In genomic region chr9:137112564-137113384, GRCh38 we compare ENCODE assay signal across 15 cellular contexts. TPM values are rescaled to one million over a fixed set of nuclear protein-coding genes. Genes with fewer than 3 reads are reported as not detected.
A peak's percentile ranks its signal among the peaks of the same experiment; 100 is the strongest.
DNase-seq lines count a peak whose midpoint lies in the region; ATAC-seq and TF ChIP-seq lines count a peak whose summit lies in the region.
"Had no signal": no experiment of that assay in that cellular context is flagged by ENCODE, and none has a peak within 500 bp of the region (broad histone marks: within the 10 kb centered on the region; RNA-seq: fewer than 3 reads in every experiment).

No MANE protein-coding gene starts in this region.

- H3K9me3 ChIP-seq in HCT116 (ENCODE audit: control insufficient read depth in 1 of 2, insufficient read depth in 1 of 2, low read depth in 1 of 2, low read length in 2 of 2) (no peaks in the 10 kb centered on the region), osteoblast (ENCODE audit: low read depth, low read length) (no peaks in the 10 kb centered on the region)
- H3K9me3 ChIP-seq: ascending aorta, gastroesophageal sphincter, ovary had no signal

- CTCF ChIA-PET in HCT116 (lab: Charles Lee): interaction anchor here (1.2 kb wide), 1 partner anchor 124 kb away, joined by 4 read pairs; no protein-coding TSS in a partner anchor

- H3K27ac ChIP-seq in HCT116 (ENCODE audit: low read depth, low read length): peak overlapping the region; percentile 55; the same call in 1 of the 2 replicates
- H3K27ac ChIP-seq in osteoblast (ENCODE audit: low read depth, low read length): no peak overlapping the region
- H3K27ac ChIP-seq: ascending aorta, ovary had no signal

- DNase-seq in activated T-cell treated with anti-CD3 and anti-CD28 coated beads, Interleukin-2, amount 50 U/mL, for 72 hours: no peak
- no peak for DNase-seq in activated T-cell treated with anti-CD3 and anti-CD28 coated beads for 4 hours
- no peak for DNase-seq in HCT116 (ENCODE audit: low read depth, low spot score)
- no peak for DNase-seq in activated naive CD8-positive, alpha-beta T cell treated with anti-CD3 and anti-CD28 coated beads for 36 hours
- peak; percentile 68 for DNase-seq in osteoblast (ENCODE audit: insufficient read length, low spot score, missing footprints)
- DNase-seq in NCI-H510A (lab: John Stamatoyannopoulos, UW): no peak
- DNase-seq in NK-92 (lab: John Stamatoyannopoulos, UW; ENCODE audit: unreplicated experiment): no peak
- DNase-seq: effector CD8-positive, alpha-beta T cell; KG1; NCI-H187 treated with DMSO at 0.1 percent for 48 hours; NK-92 treated with Interleukin-12 subunit alpha and Interleukin-12 subunit beta, amount 100 ng/mL, for 24 hours had no signal

- H3K4me1 ChIP-seq in HCT116 (ENCODE audit: control insufficient read depth in 1 of 2, insufficient read depth in 2 of 2, low read length in 2 of 2) (peaks cover 4 to 19% of the 10 kb centered on the region in 2 experiments), osteoblast (ENCODE audit: insufficient read depth, low read length) (no peaks in the 10 kb centered on the region)

- TF ChIP-seq CTCF in HCT116 (IDR thresholded peaks at IDR 0.05 in 2 of 3, conservative IDR thresholded peaks at IDR 0.05 in 1 of 3; ENCODE audit: borderline replicate concordance in 1 of 3, insufficient read depth in 1 of 3, low read depth in 2 of 3, low read length in 2 of 3) (no peak), osteoblast (IDR thresholded peaks at IDR 0.05; ENCODE audit: extremely low read depth, low read depth, low read length) (no peak)

- no peak for TF ChIP-seq RAD21 in HCT116 (IDR thresholded peaks at IDR 0.05; ENCODE audit: low read depth)

- H3K9me3 Mint-ChIP-seq in activated T-cell treated with anti-CD3 and anti-CD28 coated beads, Interleukin-2, amount 50 U/mL, for 72 hours: no peaks in the 10 kb centered on the region
- no peaks in the 10 kb centered on the region for H3K9me3 Mint-ChIP-seq in activated naive CD8-positive, alpha-beta T cell treated with anti-CD3 and anti-CD28 coated beads for 36 hours

- RAD21 ChIA-PET in HCT116 (lab: Charles Lee; ENCODE audit: low non-redundant PET in 1 of 2, low total read pairs in 2 of 2, uncharacterized antibody in 2 of 2, unreplicated experiment in 2 of 2): interaction anchor here in 1 of 2 experiments (0.6 kb wide), 1 partner anchor 148 kb away, joined by 4 read pairs; no protein-coding TSS in a partner anchor

- H3K27me3 ChIP-seq in HCT116 (ENCODE audit: insufficient read depth, low read length) (no peaks in the 10 kb centered on the region), osteoblast (ENCODE audit: insufficient read depth, low read length) (no peaks in the 10 kb centered on the region)
- H3K27me3 ChIP-seq: ascending aorta, gastroesophageal sphincter, ovary had no signal

- H3K79me2 ChIP-seq in HCT116 (ENCODE audit: insufficient read depth, low read length): peaks cover 19% of the 10 kb centered on the region
- H3K79me2 ChIP-seq in osteoblast (ENCODE audit: insufficient read depth, low read length): peaks cover 5% of the 10 kb centered on the region

- H3K9me2 ChIP-seq in HCT116 (ENCODE audit: insufficient read depth): no peaks in the 10 kb centered on the region

- ATAC-seq in activated T-cell treated with anti-CD3 and anti-CD28 coated beads, Interleukin-2, amount 50 U/mL, for 72 hours (replicated peaks in 1 of 2): no peak
- ATAC-seq in HCT116 (no peak), HG02623 (IDR thresholded peaks at IDR 0.05; ENCODE audit: unreplicated experiment) (no peak)
- ATAC-seq: gastroesophageal sphincter had no signal

- H3K4me1 Mint-ChIP-seq in activated T-cell treated with anti-CD3 and anti-CD28 coated beads, Interleukin-2, amount 50 U/mL, for 72 hours (ENCODE audit: low read depth): peaks cover 4% of the 10 kb centered on the region
- H3K4me1 Mint-ChIP-seq in activated naive CD8-positive, alpha-beta T cell treated with anti-CD3 and anti-CD28 coated beads for 36 hours: peaks cover 6% of the 10 kb centered on the region

- no TSS peak for BruUV-seq in HCT116 (replicated peaks; lab: Mats Ljungman, UMichigan)

- intact Hi-C loops in HCT116 (cut with micrococcal nuclease): no loop called here

- POLR2A ChIA-PET in HCT116 (lab: Charles Lee): no interaction called here

- H3K4me2 ChIP-seq in HCT116 (ENCODE audit: low read length) (peak overlapping the region; percentile 73), osteoblast (ENCODE audit: insufficient read depth, low read length) (no peak overlapping the region)

- H3K36me3 ChIP-seq in HCT116 (ENCODE audit: control insufficient read depth in 1 of 2, insufficient read depth in 2 of 2, low read length in 2 of 2) (peaks cover 8 to 47% of the 10 kb centered on the region in 2 experiments; a peak in 3 of 4 replicates), osteoblast (ENCODE audit: insufficient read depth, low read length) (peaks cover 13% of the 10 kb centered on the region)
- H3K36me3 ChIP-seq: ovary had no signal

- H3K27ac Mint-ChIP-seq in activated T-cell treated with anti-CD3 and anti-CD28 coated beads, Interleukin-2, amount 50 U/mL, for 72 hours: no peak overlapping the region
- H3K27ac Mint-ChIP-seq in activated naive CD8-positive, alpha-beta T cell treated with anti-CD3 and anti-CD28 coated beads for 36 hours: peak overlapping the region; percentile 84

- peak overlapping the region; percentile 47; the same call in 1 of the 2 replicates for H3K9ac ChIP-seq in HCT116 (ENCODE audit: low read length)

- H3K4me3 ChIP-seq in HCT116 (replicated peaks in 1 of 2; ENCODE audit: low read depth in 1 of 2, low read length in 2 of 2) (peak overlapping the region; percentile 45 to 54; a peak in 2 of 4 replicates), osteoblast (ENCODE audit: insufficient read depth, low read length) (no peak overlapping the region)

- TF ChIP-seq POLR2A in HCT116 (IDR thresholded peaks at IDR 0.05; ENCODE audit: borderline replicate concordance, extremely low read depth, insufficient read depth, insufficient read length): no peak

- peak overlapping the region; percentile 49 to 85 for H3K4me3 Mint-ChIP-seq in activated T-cell treated with anti-CD3 and anti-CD28 coated beads, Interleukin-2, amount 50 U/mL, for 72 hours
- peak overlapping the region; percentile 83 for H3K4me3 Mint-ChIP-seq in activated naive CD8-positive, alpha-beta T cell treated with anti-CD3 and anti-CD28 coated beads for 36 hours

- peaks cover 0 to 4% of the 10 kb centered on the region in 2 donors for H3K36me3 Mint-ChIP-seq in activated T-cell treated with anti-CD3 and anti-CD28 coated beads, Interleukin-2, amount 50 U/mL, for 72 hours (ENCODE audit: insufficient read depth in 2 of 2)
- H3K36me3 Mint-ChIP-seq in activated naive CD8-positive, alpha-beta T cell treated with anti-CD3 and anti-CD28 coated beads for 36 hours: peaks cover 11% of the 10 kb centered on the region

- H4K20me1 ChIP-seq in HCT116 (ENCODE audit: insufficient read depth): no peaks in the 10 kb centered on the region
- H4K20me1 ChIP-seq in osteoblast (ENCODE audit: insufficient read depth, low read length): peaks cover 5% of the 10 kb centered on the region

- H2AFZ ChIP-seq in HCT116 (ENCODE audit: low read depth, low read length, poor library complexity, severe bottlenecking) (no peak overlapping the region), osteoblast (ENCODE audit: low read length) (no peak overlapping the region)

- no peaks in the 10 kb centered on the region for H3K27me3 Mint-ChIP-seq in activated T-cell treated with anti-CD3 and anti-CD28 coated beads, Interleukin-2, amount 50 U/mL, for 72 hours (ENCODE audit: low read depth)
- H3K27me3 Mint-ChIP-seq in activated naive CD8-positive, alpha-beta T cell treated with anti-CD3 and anti-CD28 coated beads for 36 hours: no peaks in the 10 kb centered on the region

RNA-seq across cellular contexts. Expression of gene DPP7, which starts 1.8 kb away (rescaled TPM):
- 100 to 1,000 TPM; 155 to 158 TPM for total RNA-seq in activated T-cell treated with anti-CD3 and anti-CD28 coated beads, Interleukin-2, amount 50 U/mL, for 72 hours
- total RNA-seq in HCT116 (2021; ENCODE audit: unreplicated experiment) (291 TPM), osteoblast (66.6 and 74.6 TPM in 2 replicates)
- 302 and 326 TPM in 2 replicates for polyA plus RNA-seq in HCT116 (2012)
- 100 to 1,000 TPM; 267 to 289 TPM for total RNA-seq in activated naive CD8-positive, alpha-beta T cell treated with anti-CD3 and anti-CD28 coated beads for 36 hours

RNA-seq across cellular contexts. Expression of gene MAN1B1, which starts 26.0 kb away (rescaled TPM):
- total RNA-seq in activated T-cell treated with anti-CD3 and anti-CD28 coated beads, Interleukin-2, amount 50 U/mL, for 72 hours: 10 to 100 TPM; 40.3 to 45.8 TPM
- total RNA-seq in HCT116 (2021; ENCODE audit: unreplicated experiment): 50.9 TPM
- polyA plus RNA-seq in HCT116 (2012): 53.6 and 53.7 TPM in 2 replicates
- total RNA-seq in activated naive CD8-positive, alpha-beta T cell treated with anti-CD3 and anti-CD28 coated beads for 36 hours: 10 to 100 TPM; 24.7 to 25.1 TPM
- 94.1 and 103 TPM in 2 replicates for total RNA-seq in osteoblast

RNA-seq across cellular contexts. Expression of gene GRIN1, which starts 26.2 kb away (rescaled TPM):
- total RNA-seq in activated T-cell treated with anti-CD3 and anti-CD28 coated beads, Interleukin-2, amount 50 U/mL, for 72 hours: 1 to 10 TPM in 1 of 2 donors, under 1 TPM in 1; 0.38 to 1.2 TPM
- total RNA-seq in HCT116 (2021; ENCODE audit: unreplicated experiment) (23.1 TPM), osteoblast (not detected in 2 replicates)
- polyA plus RNA-seq in HCT116 (2012): 8.6 and 12.5 TPM in 2 replicates
- total RNA-seq in activated naive CD8-positive, alpha-beta T cell treated with anti-CD3 and anti-CD28 coated beads for 36 hours: not detected
- total RNA-seq: ascending aorta had no signal
- polyA plus RNA-seq: ovary had no signal

RNA-seq across cellular contexts. Expression of gene UAP1L1, which starts 35.5 kb away (rescaled TPM):
- 10 to 100 TPM; 13.6 to 14.3 TPM for total RNA-seq in activated T-cell treated with anti-CD3 and anti-CD28 coated beads, Interleukin-2, amount 50 U/mL, for 72 hours
- total RNA-seq in HCT116 (2021; ENCODE audit: unreplicated experiment) (11.0 TPM), osteoblast (35.9 and 36.9 TPM in 2 replicates)
- polyA plus RNA-seq in HCT116 (2012): 4.6 and 5.3 TPM in 2 replicates
- total RNA-seq in activated naive CD8-positive, alpha-beta T cell treated with anti-CD3 and anti-CD28 coated beads for 36 hours: 10 to 100 TPM; 22.9 to 23.5 TPM

RNA-seq across cellular contexts. Expression of gene SAPCD2, which starts 42.4 kb away (rescaled TPM):
- total RNA-seq in activated T-cell treated with anti-CD3 and anti-CD28 coated beads, Interleukin-2, amount 50 U/mL, for 72 hours: 1 to 10 TPM; 6.6 to 8.4 TPM
- total RNA-seq in HCT116 (2021; ENCODE audit: unreplicated experiment) (71.7 TPM), osteoblast (0.88 and 1.1 TPM in 2 replicates)
- 48.5 and 59.4 TPM in 2 replicates for polyA plus RNA-seq in HCT116 (2012)
- 10 to 100 TPM; 15.2 to 15.4 TPM for total RNA-seq in activated naive CD8-positive, alpha-beta T cell treated with anti-CD3 and anti-CD28 coated beads for 36 hours

Comparison
In these comparisons a context has a peak if more than half of its experiments do, and no peak if none do; other contexts are left out.
1. RNA of gene GRIN1, which starts 26.2 kb away (total RNA-seq): 23.1 TPM in HCT116 (single experiment); 0.38 to 1.2 TPM in activated T-cell treated with anti-CD3 and anti-CD28 coated beads, Interleukin-2, amount 50 U/mL, for 72 hours, not detected in activated naive CD8-positive, alpha-beta T cell treated with anti-CD3 and anti-CD28 coated beads for 36 hours and not detected in osteoblast; every median in the first group is over 10 times any median in the second.